1 cellular context compared by ENCODE assay signal in the genomic region with DNA sequence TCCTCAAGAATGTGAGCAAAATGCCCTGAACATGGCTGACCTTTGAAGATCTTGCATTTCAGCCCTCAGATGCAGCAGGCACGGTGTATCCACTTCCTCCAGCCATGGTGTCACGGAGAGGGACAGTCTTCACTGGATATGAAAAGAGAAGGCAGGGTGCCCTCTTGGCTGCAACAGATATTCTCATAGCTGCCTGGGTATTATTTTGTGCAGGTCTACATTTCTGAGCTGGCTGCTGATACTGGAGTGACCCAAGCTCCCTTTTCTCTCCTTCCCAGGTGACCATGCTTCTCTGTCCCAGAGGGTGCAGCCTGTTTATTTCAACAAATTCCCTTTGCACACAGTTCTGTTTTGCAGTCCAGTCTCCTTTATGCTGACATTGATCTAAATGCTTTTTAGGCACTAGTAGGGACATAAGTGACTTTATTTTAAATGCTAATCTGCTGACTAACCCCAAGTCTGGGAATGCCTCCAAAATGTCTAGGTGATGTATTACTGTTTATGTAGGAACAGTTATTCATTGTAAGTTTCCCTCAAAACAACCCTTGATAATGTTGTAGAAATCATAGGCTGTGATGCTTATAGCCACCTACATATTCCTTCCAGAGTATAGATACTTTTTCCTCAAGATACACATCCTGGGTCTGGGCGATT.
TF ChIP-seq lines count a peak whose summit lies in the region.

No MANE protein-coding gene starts in this region.

TF ChIP-seq in K562, 482 proteins besides CTCF, POLR2A, EP300 and RAD21 (continued from another document):
- TF ChIP-seq PBX2 (CRISPR knock-in tag; IDR thresholded peaks at IDR 0.05; ENCODE audit: low read depth) (no peak), PBX2 (tag; conservative IDR thresholded peaks at IDR 0.05; ENCODE audit: low read depth) (peak; percentile 94), MAFG (tag; conservative IDR thresholded peaks at IDR 0.05) (peak; percentile 69; the same call in 1 of the 2 replicates), MEIS2 (IDR thresholded peaks at IDR 0.05; ENCODE audit: partially characterized antibody) (peak; percentile 90), MAFF (IDR thresholded peaks at IDR 0.05; ENCODE audit: low read length) (peak; percentile 11; the same call in 1 of the 2 replicates), CBX2 (IDR thresholded peaks at IDR 0.05; ENCODE audit: insufficient read depth, low read length, poor library complexity, severe bottlenecking) (no peak), C11orf30 (IDR thresholded peaks at IDR 0.05; ENCODE audit: low read depth) (peak; percentile 23; the same call in 1 of the 2 replicates)
